In the genomic region with DNA sequence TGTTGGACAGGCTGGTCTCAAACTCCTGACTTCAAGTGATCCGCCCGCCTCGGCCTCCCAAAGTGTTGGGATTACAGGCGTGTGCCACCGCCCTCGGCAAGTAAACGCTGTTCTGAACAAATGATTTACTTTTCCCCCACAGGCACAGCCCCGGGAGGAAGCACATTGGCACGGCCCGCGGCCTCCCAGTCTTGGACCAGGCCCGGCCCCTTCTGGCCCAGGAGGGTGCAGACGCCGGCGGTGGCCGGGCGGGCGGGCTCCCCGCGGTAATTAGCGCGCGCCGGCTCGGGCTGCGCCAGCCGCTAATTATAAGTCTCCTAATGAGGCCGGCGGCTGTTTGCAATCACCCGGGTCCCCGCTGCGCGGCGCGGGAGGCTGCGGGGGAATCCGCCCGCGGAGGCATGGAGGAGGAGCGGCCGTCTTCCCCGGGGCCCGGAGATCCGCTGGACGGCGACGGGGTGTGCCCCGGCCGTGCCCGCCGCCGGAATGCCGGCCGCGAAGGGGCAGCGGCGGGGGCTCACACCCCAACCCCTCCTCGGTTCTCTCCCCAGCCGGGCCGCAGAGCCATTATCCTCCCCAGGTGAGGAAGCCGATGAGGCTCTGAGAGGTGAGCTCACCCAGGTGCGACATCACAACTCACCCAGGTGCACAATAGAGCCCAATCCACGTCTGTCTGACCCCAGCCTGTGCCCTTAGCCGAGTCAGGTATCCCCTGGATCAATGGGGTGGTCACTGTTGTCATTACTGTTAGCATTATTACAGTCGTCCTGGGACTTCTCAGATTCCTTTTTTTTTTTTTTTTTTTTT, we compare ENCODE assay signal across 8 cellular contexts.
DNase-seq lines count a peak whose midpoint lies in the region; ATAC-seq and TF ChIP-seq lines count a peak whose summit lies in the region.

No MANE protein-coding gene starts in this region.

- H3K27me3 ChIP-seq in Loucy (ENCODE audit: insufficient read depth, low read length, poor library complexity, severe bottlenecking) = no peaks in the 10 kb centered on the region

- H4K20me1 ChIP-seq in Loucy (ENCODE audit: insufficient read depth, low read length, poor library complexity, severe bottlenecking) = peaks cover 6% of the 10 kb centered on the region

- H3K4me2 ChIP-seq in Loucy (ENCODE audit: low read depth, low read length, poor library complexity, severe bottlenecking) = peak overlapping the region; percentile 66

- H3F3A ChIP-seq in Loucy (ENCODE audit: low read depth) = no peaks in the 10 kb centered on the region

- DNase-seq in COR-L47 (lab: John Stamatoyannopoulos, UW) = peak; percentile 75
- peak in 1 of 2 donors; percentile 19 for DNase-seq in cardiac fibroblast (ENCODE audit: low read depth in 2 of 2)
- peak; percentile 60 for DNase-seq in left kidney (ENCODE audit: low read depth, low spot score)
- peak; percentile 51 for DNase-seq in stimulated activated CD4-positive, alpha-beta T cell treated with anti-CD3 and anti-CD28 coated beads, Interleukin-1b, Interleukin-23, amount 100 ng/mL, for 48 hours
- no peak for DNase-seq in NCI-H1694 (lab: John Stamatoyannopoulos, UW)

- ATAC-seq in HG03039 (IDR thresholded peaks at IDR 0.05; ENCODE audit: unreplicated experiment) = no peak

- TF ChIP-seq CTCF in Loucy (conservative IDR thresholded peaks at IDR 0.05; ENCODE audit: low read length) = 0 out of 2 replicates have a peak, but pooled peaks have one; percentile 13
- no peak for TF ChIP-seq CTCF in WI38 (IDR thresholded peaks at IDR 0.05; ENCODE audit: low read depth, low read length)
- peak; percentile 9 for TF ChIP-seq CTCF in cardiac fibroblast (IDR thresholded peaks at IDR 0.05; ENCODE audit: low read depth, low read length)

- H3K36me3 ChIP-seq in Loucy (ENCODE audit: insufficient read depth, low read length) = peaks cover under 1% of the 10 kb centered on the region; the same call in 1 of the 2 replicates

- peak overlapping the region; percentile 78 for H2AFZ ChIP-seq in Loucy (ENCODE audit: low read length)

- H3K9me2 ChIP-seq in Loucy (replicated peaks; ENCODE audit: low read depth, low read length) = no peaks in the 10 kb centered on the region

- peak overlapping the region; percentile 68 for H3K4me3 ChIP-seq in Loucy (ENCODE audit: low read length, poor library complexity, severe bottlenecking)
- peak overlapping the region; percentile 46 for H3K4me3 ChIP-seq in WI38 (ENCODE audit: low read depth, low read length)
- peak overlapping the region; percentile 17 to 30 for H3K4me3 ChIP-seq in cardiac fibroblast (replicated peaks in 1 of 2; ENCODE audit: low read depth in 2 of 2, low read length in 2 of 2)

- peaks cover 22% of the 10 kb centered on the region for H3K4me1 ChIP-seq in Loucy (ENCODE audit: insufficient read depth, low read length, poor library complexity, severe bottlenecking)

- H3K9me3 ChIP-seq in Loucy (ENCODE audit: insufficient read depth, low read depth, low read length) = no peaks in the 10 kb centered on the region

- peaks cover 13% of the 10 kb centered on the region; the same call in 1 of the 2 replicates for H3K79me2 ChIP-seq in Loucy (ENCODE audit: insufficient read depth, low read length)

- H3K9ac ChIP-seq in Loucy (ENCODE audit: low read depth, low read length, poor library complexity, severe bottlenecking) = peak overlapping the region; percentile 38
